15 cellular contexts compared by ENCODE assay signal in the genomic region with DNA sequence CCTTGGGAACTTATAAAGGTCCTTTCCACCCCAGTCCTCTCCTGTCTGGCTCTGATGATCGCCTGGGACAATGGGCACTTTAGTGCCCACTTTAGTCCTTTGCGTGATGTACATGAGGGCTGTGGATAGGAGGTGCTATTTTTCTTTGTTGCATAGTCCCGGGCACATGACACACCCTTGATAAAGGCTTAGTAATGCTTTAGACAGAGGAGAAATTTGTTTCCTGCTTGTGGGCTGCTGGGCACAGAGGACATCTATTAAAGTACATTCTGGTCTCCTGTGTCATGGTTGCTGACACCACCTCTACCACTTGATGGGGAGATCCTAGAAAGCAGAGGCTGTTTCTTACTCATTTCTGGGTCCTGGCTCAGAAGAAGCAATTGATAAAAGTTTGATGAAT. TPM values are rescaled to one million over a fixed set of nuclear protein-coding genes. Genes with fewer than 3 reads are reported as not detected.
A peak's percentile ranks its signal among the peaks of the same experiment; 100 is the strongest.
DNase-seq lines count a peak whose midpoint lies in the region; ATAC-seq, FAIRE-seq and TF ChIP-seq lines count a peak whose summit lies in the region.
"Had no signal": no experiment of that assay in that cellular context is flagged by ENCODE, and none has a peak within 500 bp of the region (broad histone marks: within the 10 kb centered on the region; RNA-seq: fewer than 3 reads in every experiment).

No MANE protein-coding gene starts in this region.

- no peaks in the 10 kb centered on the region for H3K9me3 ChIP-seq in testis

- no peak overlapping the region for H3K27ac ChIP-seq in testis

- ATAC-seq in GM18909 (IDR thresholded peaks at IDR 0.05; ENCODE audit: poor library complexity, unreplicated experiment) = no peak

- H3K27me3 ChIP-seq in testis = no peaks in the 10 kb centered on the region

- H3K4me3 ChIP-seq in fibroblast of villous mesenchyme (ENCODE audit: low read depth, low read length) (no peak overlapping the region), testis (no peak overlapping the region)

- WGBS in testis, 2 donors = 62 to 74% methylated on average over 3 of the region's 3 CpGs

- no peaks in the 10 kb centered on the region for H3K4me1 ChIP-seq in testis

- peak; percentile 77 for DNase-seq in A172 (ENCODE audit: low spot score)
- DNase-seq in GM04503 (ENCODE audit: low read depth) = peak; percentile 38
- DNase-seq in SW480 (ENCODE audit: low spot score) = peak; percentile 49
- peak; percentile 10 for DNase-seq in fibroblast of villous mesenchyme (ENCODE audit: low read depth)
- DNase-seq in GM12891 (ENCODE audit: insufficient read length, low spot score) = no peak
- DNase-seq in testis = no peak
- no peak for DNase-seq in cortex of kidney (lab: John Stamatoyannopoulos, UW)
- DNase-seq: activated T-cell treated with anti-CD3 and anti-CD28 coated beads, Interleukin-2, amount 50 U/mL, for 1 hour; KG1; NCI-H524; nephron progenitor cell had no signal

- TF ChIP-seq POLR2A in GM12891 (IDR thresholded peaks at IDR 0.05; ENCODE audit: low read depth, low read length) (no peak), testis (IDR thresholded peaks at IDR 0.05) (no peak)

- TF ChIP-seq CTCF in fibroblast of villous mesenchyme (IDR thresholded peaks at IDR 0.05; ENCODE audit: insufficient read depth, low read depth, low read length) (no peak), testis (IDR thresholded peaks at IDR 0.05) (no peak)

- no peaks in the 10 kb centered on the region for H3K36me3 ChIP-seq in testis (ENCODE audit: low read depth, missing control alignments)

- intact Hi-C loops in testis (cut with DNase I; ENCODE audit: low total_unique reads) = no loop called here

- no peak for FAIRE-seq in GM12891 (lab: Jason Lieb, UNC)
- FAIRE-seq: colon had no signal

TF ChIP-seq in GM12891, 5 proteins besides CTCF, POLR2A, EP300 and RAD21:
- TF ChIP-seq TAF1 (IDR thresholded peaks at IDR 0.05; ENCODE audit: low read depth, low read length) (no peak), PAX5 (IDR thresholded peaks at IDR 0.05; ENCODE audit: insufficient read depth, low read length, severe bottlenecking) (no peak), POU2F2 (IDR thresholded peaks at IDR 0.05; ENCODE audit: low read depth, low read length) (no peak), SPI1 (IDR thresholded peaks at IDR 0.05; ENCODE audit: low read depth, low read length) (no peak), POLR2AphosphoS5 (IDR thresholded peaks at IDR 0.05; ENCODE audit: low read depth, low read length) (no peak)

RNA-seq across cellular contexts. Expression of a gene that starts 5.4 kb away (rescaled TPM):
- not detected in 2 replicates for total RNA-seq in A172 (2014; rRNA removed; shearing (Covaris generic))
- not detected in 2 replicates for total RNA-seq in fibroblast of villous mesenchyme
- polyA plus RNA-seq in GM12891 (2012; ENCODE audit: low read depth, missing spikeins) = not detected
- under 1 TPM; 0.43 to 0.47 TPM for total RNA-seq in testis
- 4.0 TPM for polyA plus RNA-seq in testis (ENCODE audit: insufficient read depth, low read depth, low replicate concordance)
- total RNA-seq: T-helper 2 cell treated with Interferon-gamma antibody and Interleukin-4, amounts not matched to agents 100 ng/mL and 5 ng/mL, for 36 hours had no signal
- polyA plus RNA-seq: CD14-positive monocyte had no signal

RNA-seq across cellular contexts. Expression of a gene that starts 47.2 kb away (rescaled TPM):
- 26.7 and 32.3 TPM in 2 replicates for total RNA-seq in A172 (2014; rRNA removed; shearing (Covaris generic))
- total RNA-seq in fibroblast of villous mesenchyme (14.7 and 19.6 TPM in 2 replicates), testis (10 to 100 TPM; 54.6 to 55.7 TPM)
- 19.7 TPM for polyA plus RNA-seq in GM12891 (2012; ENCODE audit: low read depth, missing spikeins)
- 30.7 TPM for polyA plus RNA-seq in testis (ENCODE audit: insufficient read depth, low read depth, low replicate concordance)

RNA-seq across cellular contexts. Expression of a gene that starts 59.8 kb away (rescaled TPM):
- 5.8 and 7.9 TPM in 2 replicates for total RNA-seq in A172 (2014; rRNA removed; shearing (Covaris generic))
- total RNA-seq in fibroblast of villous mesenchyme (5.2 and 8.6 TPM in 2 replicates), testis (10 to 100 TPM in 1 of 2 donors, 1 to 10 TPM in 1; 8.3 to 16.0 TPM)
- polyA plus RNA-seq in GM12891 (2012; ENCODE audit: low read depth, missing spikeins) = 7.2 TPM
- 13.2 TPM for polyA plus RNA-seq in testis (ENCODE audit: insufficient read depth, low read depth, low replicate concordance)

Comparison
In these comparisons a context has a peak if more than half of its experiments do, and no peak if none do; other contexts are left out.
1. DNase-seq: peak in A172 (single experiment), GM04503 (single experiment), SW480 (single experiment) and fibroblast of villous mesenchyme (single experiment); none in GM12891 (single experiment), testis (single experiment) and cortex of kidney (single experiment).